In genomic region chr19:7535993-7536685, GRCh38 we compare ENCODE assay signal across 2 cellular contexts.
A peak's percentile ranks its signal among the peaks of the same experiment; 100 is the strongest.
TF ChIP-seq lines count a peak whose summit lies in the region.

No MANE protein-coding gene starts in this region.

TF ChIP-seq in SK-N-SH, 30 proteins besides CTCF, POLR2A, EP300 and RAD21 (continued from another document):
- TF ChIP-seq REST (IDR thresholded peaks at IDR 0.05; ENCODE audit: low read depth, low read length) (no peak), FOXJ3 (CRISPR knock-in tag; IDR thresholded peaks at IDR 0.05) (0 out of 2 replicates have a peak, but pooled peaks have one; percentile 2)

TF ChIP-seq in SK-N-SH treated with all-trans-retinoic acid at 6 μM for 48 hours, 23 proteins besides CTCF, POLR2A, EP300 and RAD21 (continued from another document):
- no peak for TF ChIP-seq PATZ1 (CRISPR knock-in tag; IDR thresholded peaks at IDR 0.05; ENCODE audit: borderline replicate concordance)
- no peak for TF ChIP-seq ZNF70 (CRISPR knock-in tag; IDR thresholded peaks at IDR 0.05)
- no peak for TF ChIP-seq GLIS3 (CRISPR knock-in tag; IDR thresholded peaks at IDR 0.05)
- TF ChIP-seq CSRNP3 (CRISPR knock-in tag; IDR thresholded peaks at IDR 0.05): no peak
- TF ChIP-seq ARNTL (CRISPR knock-in tag; IDR thresholded peaks at IDR 0.05; ENCODE audit: borderline replicate concordance, low read depth): no peak
- no peak for TF ChIP-seq RARB (CRISPR knock-in tag; IDR thresholded peaks at IDR 0.05)
- TF ChIP-seq TCF4 (CRISPR knock-in tag; IDR thresholded peaks at IDR 0.05; ENCODE audit: borderline replicate concordance): no peak
- no peak for TF ChIP-seq CREB5 (CRISPR knock-in tag; IDR thresholded peaks at IDR 0.05; ENCODE audit: low read depth)
- no peak for TF ChIP-seq TOX (CRISPR knock-in tag; IDR thresholded peaks at IDR 0.05; ENCODE audit: borderline replicate concordance)
- TF ChIP-seq POU6F1 (CRISPR knock-in tag; IDR thresholded peaks at IDR 0.05; ENCODE audit: borderline replicate concordance, low read depth): no peak
